In the genomic region with DNA sequence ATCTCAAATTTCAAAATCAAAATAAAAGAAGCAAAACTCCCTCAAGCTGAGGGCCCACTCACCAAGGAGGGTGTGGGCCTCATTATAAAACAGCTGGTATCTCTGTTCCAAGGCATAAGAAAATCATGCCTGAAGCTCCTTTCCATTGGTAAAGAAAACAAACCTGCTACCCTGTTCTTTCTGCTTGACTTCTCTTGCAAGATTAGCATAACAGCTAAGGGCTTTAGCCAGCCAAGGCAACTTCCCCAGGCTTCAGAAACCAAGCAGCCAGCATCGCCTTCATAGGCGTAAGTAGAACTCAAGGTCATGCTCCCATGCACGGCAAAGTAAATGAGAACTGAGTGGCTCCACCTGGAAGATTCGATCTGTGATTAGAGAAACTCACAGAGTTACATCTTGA, we compare ENCODE assay signal across 13 cellular contexts.
A peak's percentile ranks its signal among the peaks of the same experiment; 100 is the strongest.
DNase-seq lines count a peak whose midpoint lies in the region; ATAC-seq and TF ChIP-seq lines count a peak whose summit lies in the region.
"Had no signal": no experiment of that assay in that cellular context is flagged by ENCODE, and none has a peak within 500 bp of the region (broad histone marks: within the 10 kb centered on the region; RNA-seq: fewer than 3 reads in every experiment).

No MANE protein-coding gene starts in this region.

- H3K27ac ChIP-seq in caudate nucleus (ENCODE audit: low read depth, low read length) (peak overlapping the region; percentile 82), parathyroid adenoma (peak overlapping the region; percentile 87)
- H3K27ac ChIP-seq: pancreas had no signal

- peak in 6 of 61 donors; percentile 2 to 34 (median 8) for DNase-seq in caudate nucleus (lab: John Stamatoyannopoulos, UW)
- DNase-seq in activated CD8-positive, alpha-beta memory T cell treated with anti-CD3 and anti-CD28 coated beads, Interleukin-2, amount 50 U/mL, for 48 hours, result no peak
- DNase-seq in HEK293T (ENCODE audit: extremely low spot score), result no peak
- DNase-seq: pancreas; stimulated activated CD4-positive, alpha-beta T cell treated with anti-CD3 and anti-CD28 coated beads, Interleukin-1b, Interleukin-23, amount 100 ng/mL, for 48 hours; stimulated activated naive CD8-positive, alpha-beta T cell treated with anti-CD3 and anti-CD28 coated beads, Interleukin-15, Interleukin-2, amounts not matched to agents 100 U/mL and 50 U/mL, for 24 hours had no signal

- no peaks in the 10 kb centered on the region for H3K27me3 ChIP-seq in parathyroid adenoma (ENCODE audit: control insufficient read depth, insufficient read depth, low read length)
- H3K27me3 ChIP-seq: pancreas had no signal

- H3K9me3 ChIP-seq in parathyroid adenoma (ENCODE audit: control insufficient read depth, low read length), result no peaks in the 10 kb centered on the region
- H3K9me3 ChIP-seq: pancreas had no signal

- ATAC-seq in GM18511 (IDR thresholded peaks at IDR 0.05; ENCODE audit: unreplicated experiment) (peak; percentile 63), HG03064 (IDR thresholded peaks at IDR 0.05; ENCODE audit: low read depth, unreplicated experiment) (peak; percentile 60), GM21528 (IDR thresholded peaks at IDR 0.05; ENCODE audit: low FRiP score, unreplicated experiment) (no peak), GM18861 (IDR thresholded peaks at IDR 0.05; ENCODE audit: unreplicated experiment) (no peak)
- ATAC-seq: activated naive CD4-positive, alpha-beta T cell treated with anti-CD3 and anti-CD28 coated beads, Interleukin-2, amount 50 U/mL, for 72 hours; pancreas; stimulated activated naive CD8-positive, alpha-beta T cell treated with anti-CD3 and anti-CD28 coated beads, Interleukin-15, Interleukin-2, amounts not matched to agents 100 U/mL and 50 U/mL, for 24 hours had no signal

- H2AFZ ChIP-seq in parathyroid adenoma, result no peak overlapping the region

- no peak overlapping the region for H3K9ac ChIP-seq in parathyroid adenoma

- POLR2A ChIA-PET in HEK293T (lab: Yijun Ruan, JAX), result interaction anchor here (0.9 to 1.2 kb wide), 3 partner anchors 62 to 214 kb away, joined by 3 read pairs; partner anchors contain the start of genes ELAC1, ME2 and SMAD4

- peak overlapping the region; percentile 19 for H3K4me3 ChIP-seq in parathyroid adenoma (ENCODE audit: low read depth, low read length)
- H3K4me3 ChIP-seq: lung, pancreas had no signal

- CTCF ChIA-PET in HEK293T (lab: Yijun Ruan, JAX), result no interaction called here

- TF ChIP-seq CTCF in parathyroid adenoma (IDR thresholded peaks at IDR 0.05), result no peak

- H3K79me2 ChIP-seq in parathyroid adenoma, result no peaks in the 10 kb centered on the region

- H3K4me2 ChIP-seq in parathyroid adenoma (ENCODE audit: low read length), result peak overlapping the region; percentile 58

- H3K36me3 ChIP-seq in parathyroid adenoma (ENCODE audit: control insufficient read depth, insufficient read depth, low read length), result no peaks in the 10 kb centered on the region
- H3K36me3 ChIP-seq: pancreas had no signal

- H3K4me1 ChIP-seq in parathyroid adenoma, result peaks cover 56% of the 10 kb centered on the region

TF ChIP-seq in HEK293T, 16 proteins besides CTCF, POLR2A, EP300 and RAD21:
- TF ChIP-seq ZNF384 (IDR thresholded peaks at IDR 0.05) (no peak), TARDBP (IDR thresholded peaks at IDR 0.05) (no peak), NFRKB (IDR thresholded peaks at IDR 0.05) (no peak), L3MBTL2 (conservative IDR thresholded peaks at IDR 0.05) (no peak), ARNT (IDR thresholded peaks at IDR 0.05) (no peak), CTBP1 (IDR thresholded peaks at IDR 0.05; ENCODE audit: borderline replicate concordance) (no peak), LEF1 (IDR thresholded peaks at IDR 0.05; ENCODE audit: borderline replicate concordance) (no peak), ELF4 (IDR thresholded peaks at IDR 0.05) (no peak), SUZ12 (IDR thresholded peaks at IDR 0.05) (no peak)
- TF ChIP-seq, protein P1, sequence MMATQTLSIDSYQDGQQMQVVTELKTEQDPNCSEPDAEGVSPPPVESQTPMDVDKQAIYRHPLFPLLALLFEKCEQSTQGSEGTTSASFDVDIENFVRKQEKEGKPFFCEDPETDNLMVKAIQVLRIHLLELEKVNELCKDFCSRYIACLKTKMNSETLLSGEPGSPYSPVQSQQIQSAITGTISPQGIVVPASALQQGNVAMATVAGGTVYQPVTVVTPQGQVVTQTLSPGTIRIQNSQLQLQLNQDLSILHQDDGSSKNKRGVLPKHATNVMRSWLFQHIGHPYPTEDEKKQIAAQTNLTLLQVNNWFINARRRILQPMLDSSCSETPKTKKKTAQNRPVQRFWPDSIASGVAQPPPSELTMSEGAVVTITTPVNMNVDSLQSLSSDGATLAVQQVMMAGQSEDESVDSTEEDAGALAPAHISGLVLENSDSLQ (IDR thresholded peaks at IDR 0.05), result no peak
TF ChIP-seq in HEK293T: peak in this region for 0.

Comparison
In these comparisons a context has a peak if more than half of its experiments do, and no peak if none do; other contexts are left out.
1. ATAC-seq: peak in GM18511 (single experiment) and HG03064 (single experiment); none in GM21528 (single experiment) and GM18861 (single experiment).